Comparison of ENCODE assay signal across 25 cellular contexts in genomic region chr7:155124706-155125105, GRCh38. TPM values are rescaled to one million over a fixed set of nuclear protein-coding genes. Genes with fewer than 3 reads are reported as not detected.
"Had no signal": no experiment of that assay in that cellular context is flagged by ENCODE, and none has a peak within 500 bp of the region (broad histone marks: within the 10 kb centered on the region; RNA-seq: fewer than 3 reads in every experiment).

No MANE protein-coding gene starts in this region.

- H3K4me3 ChIP-seq: adrenal gland, PC-9 had no signal

- H2AFZ ChIP-seq: PC-9 had no signal

- H3K9me3 ChIP-seq: adrenal gland had no signal

- H3K36me3 ChIP-seq: adrenal gland had no signal

- ATAC-seq: activated CD8-positive, alpha-beta T cell treated with anti-CD3 and anti-CD28 coated beads, Interleukin-2, amount 10 ng/mL, durations not matched to agents 7 days and 5 days; WTC11 had no signal

- H3K27ac ChIP-seq: adrenal gland, KMS-11, PC-9 had no signal

- H3K9ac ChIP-seq: KMS-11 had no signal

- H3K27me3 ChIP-seq: adrenal gland had no signal

- H3K36me3 Mint-ChIP-seq: activated naive CD8-positive, alpha-beta T cell treated with anti-CD3 and anti-CD28 coated beads, Interleukin-2, amount 10 ng/mL, durations not matched to agents 7 days and 5 days had no signal

- H3K27ac Mint-ChIP-seq: activated CD8-positive, alpha-beta T cell treated with anti-CD3 and anti-CD28 coated beads, Interleukin-2, amount 10 ng/mL, durations not matched to agents 7 days and 5 days; activated naive CD8-positive, alpha-beta T cell treated with anti-CD3 and anti-CD28 coated beads, Interleukin-2, amount 10 ng/mL, durations not matched to agents 7 days and 5 days; T-helper 1 cell treated with Interleukin-12 subunit alpha and Interleukin-12 subunit beta and Interleukin-4 antibody, amounts not matched to agents 30 μg/mL and 1 μg/mL, for 36 hours; WTC11 had no signal

- H3K4me1 ChIP-seq: adrenal gland had no signal

- DNase-seq: activated CD4-positive, alpha-beta T cell treated with anti-CD3 and anti-CD28 coated beads for 48 hours; activated CD4-positive, alpha-beta T cell treated with anti-CD3 and anti-CD28 coated beads, Interleukin-2, amount 50 U/mL, for 4 hours; activated CD4-positive, CD25-positive, alpha-beta regulatory T cell treated with anti-CD3 and anti-CD28 coated beads, Interleukin-2, amount 50 U/mL, for 72 hours; activated CD8-positive, alpha-beta memory T cell treated with anti-CD3 and anti-CD28 coated beads, Interleukin-2, amount 50 U/mL, for 48 hours; activated CD8-positive, alpha-beta T cell treated with anti-CD3 and anti-CD28 coated beads, Interleukin-2, amount 10 ng/mL, durations not matched to agents 7 days and 5 days; activated naive CD4-positive, alpha-beta T cell treated with anti-CD3 and anti-CD28 coated beads, Interleukin-2, amount 50 U/mL, for 16 hours; activated naive CD8-positive, alpha-beta T cell treated with anti-CD3 and anti-CD28 coated beads, Interleukin-2, amount 10 ng/mL, durations not matched to agents 7 days and 5 days; activated T-cell treated with anti-CD3 and anti-CD28 coated beads, Interleukin-2, amount 50 U/mL, for 1 hour; anterior cingulate cortex; NCI-H1092; NCI-H1417; NCI-H2029; NCI-H2107; NCI-H345; NCI-H510A; NCI-H526 treated with DMSO at 0.1 percent for 48 hours; PC-9; SHP77 treated with DMSO at 0.1 percent for 48 hours had no signal

- H3K4me3 Mint-ChIP-seq: activated CD8-positive, alpha-beta T cell treated with anti-CD3 and anti-CD28 coated beads, Interleukin-2, amount 10 ng/mL, durations not matched to agents 7 days and 5 days; activated naive CD8-positive, alpha-beta T cell treated with anti-CD3 and anti-CD28 coated beads, Interleukin-2, amount 10 ng/mL, durations not matched to agents 7 days and 5 days; T-helper 1 cell treated with Interleukin-12 subunit alpha and Interleukin-12 subunit beta and Interleukin-4 antibody, amounts not matched to agents 30 μg/mL and 1 μg/mL, for 36 hours; WTC11 had no signal

- H3K4me1 Mint-ChIP-seq: activated naive CD8-positive, alpha-beta T cell treated with anti-CD3 and anti-CD28 coated beads, Interleukin-2, amount 10 ng/mL, durations not matched to agents 7 days and 5 days had no signal

- H3K4me2 ChIP-seq: KMS-11, PC-9 had no signal

RNA-seq across cellular contexts. Expression of gene HTR5A, which starts 54.6 kb away (rescaled TPM):
- total RNA-seq: activated CD8-positive, alpha-beta T cell treated with anti-CD3 and anti-CD28 coated beads, Interleukin-2, amount 10 ng/mL, durations not matched to agents 7 days and 5 days; activated naive CD8-positive, alpha-beta T cell treated with anti-CD3 and anti-CD28 coated beads, Interleukin-2, amount 10 ng/mL, durations not matched to agents 7 days and 5 days; adrenal gland; cardiac septum; MCF 10A; PC-9; SK-MEL-5; WTC11 had no signal
- polyA plus RNA-seq: adrenal gland had no signal
